Comparison of ENCODE assay signal across 1 cellular context in the genomic region with DNA sequence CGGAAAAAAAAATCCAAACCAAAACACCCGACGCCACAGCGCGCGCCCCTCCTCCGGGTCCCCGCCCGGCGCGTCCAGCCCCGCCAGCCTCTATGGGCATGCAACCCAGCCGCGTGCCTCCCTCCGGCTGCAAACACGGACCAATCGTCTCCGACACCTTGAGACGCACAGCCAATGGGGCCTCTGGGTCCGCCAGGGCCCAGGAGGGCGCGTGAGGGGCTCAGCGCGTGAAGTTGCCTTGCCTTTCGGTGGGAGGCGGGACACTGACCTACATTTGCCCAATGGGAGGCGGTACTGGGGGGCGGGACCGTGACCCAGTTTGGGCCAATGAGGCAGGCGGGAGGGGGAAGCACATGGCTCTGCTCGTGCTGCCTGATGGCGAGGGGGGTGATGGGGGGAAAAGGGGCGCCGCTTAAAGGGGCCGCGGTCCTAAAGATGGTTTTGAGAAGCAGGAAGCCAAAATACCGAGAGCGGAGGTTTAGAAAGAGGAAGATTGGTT.
A peak's percentile ranks its signal among the peaks of the same experiment; 100 is the strongest.
TF ChIP-seq lines count a peak whose summit lies in the region.

No MANE protein-coding gene starts in this region.

TF ChIP-seq in WTC11, 78 proteins besides CTCF, POLR2A, EP300 and RAD21 (continued from another document and continues in another):
- TF ChIP-seq, protein P1, sequence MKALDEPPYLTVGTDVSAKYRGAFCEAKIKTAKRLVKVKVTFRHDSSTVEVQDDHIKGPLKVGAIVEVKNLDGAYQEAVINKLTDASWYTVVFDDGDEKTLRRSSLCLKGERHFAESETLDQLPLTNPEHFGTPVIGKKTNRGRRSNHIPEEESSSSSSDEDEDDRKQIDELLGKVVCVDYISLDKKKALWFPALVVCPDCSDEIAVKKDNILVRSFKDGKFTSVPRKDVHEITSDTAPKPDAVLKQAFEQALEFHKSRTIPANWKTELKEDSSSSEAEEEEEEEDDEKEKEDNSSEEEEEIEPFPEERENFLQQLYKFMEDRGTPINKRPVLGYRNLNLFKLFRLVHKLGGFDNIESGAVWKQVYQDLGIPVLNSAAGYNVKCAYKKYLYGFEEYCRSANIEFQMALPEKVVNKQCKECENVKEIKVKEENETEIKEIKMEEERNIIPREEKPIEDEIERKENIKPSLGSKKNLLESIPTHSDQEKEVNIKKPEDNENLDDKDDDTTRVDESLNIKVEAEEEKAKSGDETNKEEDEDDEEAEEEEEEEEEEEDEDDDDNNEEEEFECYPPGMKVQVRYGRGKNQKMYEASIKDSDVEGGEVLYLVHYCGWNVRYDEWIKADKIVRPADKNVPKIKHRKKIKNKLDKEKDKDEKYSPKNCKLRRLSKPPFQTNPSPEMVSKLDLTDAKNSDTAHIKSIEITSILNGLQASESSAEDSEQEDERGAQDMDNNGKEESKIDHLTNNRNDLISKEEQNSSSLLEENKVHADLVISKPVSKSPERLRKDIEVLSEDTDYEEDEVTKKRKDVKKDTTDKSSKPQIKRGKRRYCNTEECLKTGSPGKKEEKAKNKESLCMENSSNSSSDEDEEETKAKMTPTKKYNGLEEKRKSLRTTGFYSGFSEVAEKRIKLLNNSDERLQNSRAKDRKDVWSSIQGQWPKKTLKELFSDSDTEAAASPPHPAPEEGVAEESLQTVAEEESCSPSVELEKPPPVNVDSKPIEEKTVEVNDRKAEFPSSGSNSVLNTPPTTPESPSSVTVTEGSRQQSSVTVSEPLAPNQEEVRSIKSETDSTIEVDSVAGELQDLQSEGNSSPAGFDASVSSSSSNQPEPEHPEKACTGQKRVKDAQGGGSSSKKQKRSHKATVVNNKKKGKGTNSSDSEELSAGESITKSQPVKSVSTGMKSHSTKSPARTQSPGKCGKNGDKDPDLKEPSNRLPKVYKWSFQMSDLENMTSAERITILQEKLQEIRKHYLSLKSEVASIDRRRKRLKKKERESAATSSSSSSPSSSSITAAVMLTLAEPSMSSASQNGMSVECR (CRISPR knock-in tag; IDR thresholded peaks at IDR 0.05; ENCODE audit: borderline replicate concordance), result peak; percentile 88; the same call in 1 of the 2 replicates
- TF ChIP-seq ZNF396 (CRISPR knock-in tag; IDR thresholded peaks at IDR 0.05; ENCODE audit: borderline replicate concordance) (no peak), ATF3 (CRISPR knock-in tag; conservative IDR thresholded peaks at IDR 0.05) (peak; percentile 64; the same call in 1 of the 2 replicates), AR (CRISPR knock-in tag; IDR thresholded peaks at IDR 0.05) (no peak), TEAD4 (CRISPR knock-in tag; IDR thresholded peaks at IDR 0.05) (0 out of 2 replicates have a peak, but pooled peaks have one; percentile 28), GRHL2 (CRISPR knock-in tag; IDR thresholded peaks at IDR 0.05; ENCODE audit: insufficient replicate concordance, severe bottlenecking) (no peak), ZNF425 (CRISPR knock-in tag; conservative IDR thresholded peaks at IDR 0.05) (no peak), NR1H2 (CRISPR knock-in tag; IDR thresholded peaks at IDR 0.05) (no peak), TEAD1 (CRISPR knock-in tag; IDR thresholded peaks at IDR 0.05) (peak; percentile 92), NFYB (CRISPR knock-in tag; conservative IDR thresholded peaks at IDR 0.05; ENCODE audit: low read depth) (peak; percentile 90), ZNF232 (CRISPR knock-in tag; IDR thresholded peaks at IDR 0.05) (peak; percentile 91), TP53 (CRISPR knock-in tag; IDR thresholded peaks at IDR 0.05) (no peak; the same call in none of the 2 replicates), NFE2L1 (CRISPR knock-in tag; IDR thresholded peaks at IDR 0.05) (peak; percentile 87; the same call in 1 of the 2 replicates), CBFB (CRISPR knock-in tag; IDR thresholded peaks at IDR 0.05; ENCODE audit: low read depth) (0 out of 2 replicates have a peak, but pooled peaks have one; percentile 67), USF2 (CRISPR knock-in tag; IDR thresholded peaks at IDR 0.05) (peak; percentile 83), CDX4 (CRISPR knock-in tag; IDR thresholded peaks at IDR 0.05; ENCODE audit: borderline replicate concordance) (no peak), FOXP1 (CRISPR knock-in tag; IDR thresholded peaks at IDR 0.05; ENCODE audit: borderline replicate concordance) (peak; percentile 81), E2F4 (CRISPR knock-in tag; IDR thresholded peaks at IDR 0.05; ENCODE audit: borderline replicate concordance, low read depth) (no peak), ZNF423 (CRISPR knock-in tag; IDR thresholded peaks at IDR 0.05) (no peak), MYBL2 (CRISPR knock-in tag; IDR thresholded peaks at IDR 0.05) (peak; percentile 87)
- TF ChIP-seq, protein P2, sequence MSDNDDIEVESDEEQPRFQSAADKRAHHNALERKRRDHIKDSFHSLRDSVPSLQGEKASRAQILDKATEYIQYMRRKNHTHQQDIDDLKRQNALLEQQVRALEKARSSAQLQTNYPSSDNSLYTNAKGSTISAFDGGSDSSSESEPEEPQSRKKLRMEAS (CRISPR knock-in tag; IDR thresholded peaks at IDR 0.05), result peak; percentile 96
- TF ChIP-seq, protein P3, sequence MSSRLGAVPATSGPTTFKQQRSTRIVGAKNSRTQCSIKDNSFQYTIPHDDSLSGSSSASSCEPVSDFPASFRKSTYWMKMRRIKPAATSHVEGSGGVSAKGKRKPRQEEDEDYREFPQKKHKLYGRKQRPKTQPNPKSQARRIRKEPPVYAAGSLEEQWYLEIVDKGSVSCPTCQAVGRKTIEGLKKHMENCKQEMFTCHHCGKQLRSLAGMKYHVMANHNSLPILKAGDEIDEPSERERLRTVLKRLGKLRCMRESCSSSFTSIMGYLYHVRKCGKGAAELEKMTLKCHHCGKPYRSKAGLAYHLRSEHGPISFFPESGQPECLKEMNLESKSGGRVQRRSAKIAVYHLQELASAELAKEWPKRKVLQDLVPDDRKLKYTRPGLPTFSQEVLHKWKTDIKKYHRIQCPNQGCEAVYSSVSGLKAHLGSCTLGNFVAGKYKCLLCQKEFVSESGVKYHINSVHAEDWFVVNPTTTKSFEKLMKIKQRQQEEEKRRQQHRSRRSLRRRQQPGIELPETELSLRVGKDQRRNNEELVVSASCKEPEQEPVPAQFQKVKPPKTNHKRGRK (CRISPR knock-in tag; IDR thresholded peaks at IDR 0.05; ENCODE audit: borderline replicate concordance), result no peak
- TF ChIP-seq, protein P4, sequence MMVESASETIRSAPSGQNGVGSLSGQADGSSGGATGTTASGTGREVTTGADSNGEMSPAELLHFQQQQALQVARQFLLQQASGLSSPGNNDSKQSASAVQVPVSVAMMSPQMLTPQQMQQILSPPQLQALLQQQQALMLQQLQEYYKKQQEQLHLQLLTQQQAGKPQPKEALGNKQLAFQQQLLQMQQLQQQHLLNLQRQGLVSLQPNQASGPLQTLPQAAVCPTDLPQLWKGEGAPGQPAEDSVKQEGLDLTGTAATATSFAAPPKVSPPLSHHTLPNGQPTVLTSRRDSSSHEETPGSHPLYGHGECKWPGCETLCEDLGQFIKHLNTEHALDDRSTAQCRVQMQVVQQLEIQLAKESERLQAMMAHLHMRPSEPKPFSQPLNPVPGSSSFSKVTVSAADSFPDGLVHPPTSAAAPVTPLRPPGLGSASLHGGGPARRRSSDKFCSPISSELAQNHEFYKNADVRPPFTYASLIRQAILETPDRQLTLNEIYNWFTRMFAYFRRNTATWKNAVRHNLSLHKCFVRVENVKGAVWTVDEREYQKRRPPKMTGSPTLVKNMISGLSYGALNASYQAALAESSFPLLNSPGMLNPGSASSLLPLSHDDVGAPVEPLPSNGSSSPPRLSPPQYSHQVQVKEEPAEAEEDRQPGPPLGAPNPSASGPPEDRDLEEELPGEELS (CRISPR knock-in tag; IDR thresholded peaks at IDR 0.05), result peak; percentile 94
- TF ChIP-seq, protein P5, sequence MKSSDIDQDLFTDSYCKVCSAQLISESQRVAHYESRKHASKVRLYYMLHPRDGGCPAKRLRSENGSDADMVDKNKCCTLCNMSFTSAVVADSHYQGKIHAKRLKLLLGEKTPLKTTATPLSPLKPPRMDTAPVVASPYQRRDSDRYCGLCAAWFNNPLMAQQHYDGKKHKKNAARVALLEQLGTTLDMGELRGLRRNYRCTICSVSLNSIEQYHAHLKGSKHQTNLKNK (CRISPR knock-in tag; IDR thresholded peaks at IDR 0.05), result no peak
- TF ChIP-seq, protein P6, sequence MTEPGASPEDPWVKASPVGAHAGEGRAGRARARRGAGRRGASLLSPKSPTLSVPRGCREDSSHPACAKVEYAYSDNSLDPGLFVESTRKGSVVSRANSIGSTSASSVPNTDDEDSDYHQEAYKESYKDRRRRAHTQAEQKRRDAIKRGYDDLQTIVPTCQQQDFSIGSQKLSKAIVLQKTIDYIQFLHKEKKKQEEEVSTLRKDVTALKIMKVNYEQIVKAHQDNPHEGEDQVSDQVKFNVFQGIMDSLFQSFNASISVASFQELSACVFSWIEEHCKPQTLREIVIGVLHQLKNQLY (CRISPR knock-in tag; IDR thresholded peaks at IDR 0.05), result no peak
- TF ChIP-seq, protein P7, sequence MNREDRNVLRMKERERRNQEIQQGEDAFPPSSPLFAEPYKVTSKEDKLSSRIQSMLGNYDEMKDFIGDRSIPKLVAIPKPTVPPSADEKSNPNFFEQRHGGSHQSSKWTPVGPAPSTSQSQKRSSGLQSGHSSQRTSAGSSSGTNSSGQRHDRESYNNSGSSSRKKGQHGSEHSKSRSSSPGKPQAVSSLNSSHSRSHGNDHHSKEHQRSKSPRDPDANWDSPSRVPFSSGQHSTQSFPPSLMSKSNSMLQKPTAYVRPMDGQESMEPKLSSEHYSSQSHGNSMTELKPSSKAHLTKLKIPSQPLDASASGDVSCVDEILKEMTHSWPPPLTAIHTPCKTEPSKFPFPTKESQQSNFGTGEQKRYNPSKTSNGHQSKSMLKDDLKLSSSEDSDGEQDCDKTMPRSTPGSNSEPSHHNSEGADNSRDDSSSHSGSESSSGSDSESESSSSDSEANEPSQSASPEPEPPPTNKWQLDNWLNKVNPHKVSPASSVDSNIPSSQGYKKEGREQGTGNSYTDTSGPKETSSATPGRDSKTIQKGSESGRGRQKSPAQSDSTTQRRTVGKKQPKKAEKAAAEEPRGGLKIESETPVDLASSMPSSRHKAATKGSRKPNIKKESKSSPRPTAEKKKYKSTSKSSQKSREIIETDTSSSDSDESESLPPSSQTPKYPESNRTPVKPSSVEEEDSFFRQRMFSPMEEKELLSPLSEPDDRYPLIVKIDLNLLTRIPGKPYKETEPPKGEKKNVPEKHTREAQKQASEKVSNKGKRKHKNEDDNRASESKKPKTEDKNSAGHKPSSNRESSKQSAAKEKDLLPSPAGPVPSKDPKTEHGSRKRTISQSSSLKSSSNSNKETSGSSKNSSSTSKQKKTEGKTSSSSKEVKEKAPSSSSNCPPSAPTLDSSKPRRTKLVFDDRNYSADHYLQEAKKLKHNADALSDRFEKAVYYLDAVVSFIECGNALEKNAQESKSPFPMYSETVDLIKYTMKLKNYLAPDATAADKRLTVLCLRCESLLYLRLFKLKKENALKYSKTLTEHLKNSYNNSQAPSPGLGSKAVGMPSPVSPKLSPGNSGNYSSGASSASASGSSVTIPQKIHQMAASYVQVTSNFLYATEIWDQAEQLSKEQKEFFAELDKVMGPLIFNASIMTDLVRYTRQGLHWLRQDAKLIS (CRISPR knock-in tag; IDR thresholded peaks at IDR 0.05; ENCODE audit: borderline replicate concordance), result 0 out of 2 replicates have a peak, but pooled peaks have one; percentile 41
